In the genomic region with DNA sequence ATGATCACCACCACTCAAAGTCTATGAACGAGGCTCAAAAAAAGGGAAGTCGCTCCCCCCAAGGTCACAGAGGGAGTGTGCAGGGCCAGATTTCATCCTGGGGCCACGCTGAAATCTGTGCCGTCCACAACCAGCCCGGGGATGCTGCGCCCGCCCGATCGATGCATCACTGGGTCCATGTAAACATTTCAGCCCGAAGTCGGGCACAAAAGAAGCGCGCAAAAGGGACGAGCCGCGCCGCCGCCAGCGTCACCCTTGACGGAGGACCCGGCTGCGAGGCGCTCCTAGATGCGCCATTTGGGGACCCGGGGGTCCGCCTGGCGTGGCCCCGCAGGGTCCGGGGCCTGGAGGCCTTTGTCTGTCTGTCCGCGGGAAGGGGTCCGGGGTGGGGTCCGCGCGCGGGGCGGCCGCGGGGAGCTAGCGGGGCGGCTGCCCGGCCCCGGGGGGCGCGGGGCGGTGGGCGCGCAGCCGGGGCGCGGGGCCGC, we compare ENCODE assay signal across 8 cellular contexts. TPM values are rescaled to one million over a fixed set of nuclear protein-coding genes. Genes with fewer than 3 reads are reported as not detected.
DNase-seq lines count a peak whose midpoint lies in the region; ATAC-seq, FAIRE-seq and TF ChIP-seq lines count a peak whose summit lies in the region.

No MANE protein-coding gene starts in this region.

- peak overlapping the region; percentile 91 for H3K27ac Mint-ChIP-seq in CD4-positive, alpha-beta T cell

- H3K4me3 Mint-ChIP-seq in CD4-positive, alpha-beta T cell, result peak overlapping the region; percentile 93

- in situ Hi-C loops in GM12878 (cut with MboI), result loop anchor here (25.0 kb wide), 1 partner anchor 1198 kb away; a partner anchor contains a TSS

- no peaks in the 10 kb centered on the region for H3K9me3 Mint-ChIP-seq in CD4-positive, alpha-beta T cell

- H3K9me3 ChIP-seq in CD4-positive, alpha-beta T cell (ENCODE audit: control insufficient read depth, low read length), result no peaks in the 10 kb centered on the region
- no peaks in the 10 kb centered on the region; the same call in 2 of the 3 replicates for H3K9me3 ChIP-seq in GM12878 (replicated peaks; ENCODE audit: control insufficient read depth, insufficient read depth, low read length)
- no peaks in the 10 kb centered on the region for H3K9me3 ChIP-seq in iPS-18c (ENCODE audit: control insufficient read depth, insufficient read depth, low read length)
- no peaks in the 10 kb centered on the region for H3K9me3 ChIP-seq in skeletal muscle satellite cell (replicated peaks; ENCODE audit: low read length)

- peak in 9 of 10 experiments; percentile 2 to 52 (median 26) for DNase-seq in CD4-positive, alpha-beta T cell
- DNase-seq in T follicular helper cell (ENCODE audit: low read depth) (peak; percentile 14), GM12878 (ENCODE audit: low read depth, low spot score) (no peak), NCI-H1930 (lab: John Stamatoyannopoulos, UW) (no peak)

- no peaks in the 10 kb centered on the region for H4K20me1 ChIP-seq in GM12878 (ENCODE audit: control insufficient read depth, insufficient read depth)

- RAD21 ChIA-PET in GM12878 (lab: Charles Lee; ENCODE audit: unreplicated experiment), result no interaction called here

- peak overlapping the region; percentile 73 for H2AFZ ChIP-seq in GM12878 (ENCODE audit: control insufficient read depth, low read depth, low read length)

- no peaks in the 10 kb centered on the region; the same call in 1 of the 2 replicates for H3K4me1 ChIP-seq in GM12878 (ENCODE audit: control insufficient read depth, insufficient read depth, low read length)
- peaks cover 10% of the 10 kb centered on the region for H3K4me1 ChIP-seq in skeletal muscle satellite cell (ENCODE audit: control insufficient read depth, insufficient read depth, low read length)

- peak overlapping the region; percentile 89 for H3K4me2 ChIP-seq in GM12878 (ENCODE audit: control insufficient read depth, insufficient read depth)
- H3K4me2 ChIP-seq in skeletal muscle satellite cell (ENCODE audit: low read length), result peak overlapping the region; percentile 87

- BruUV-seq in GM12878 (replicated peaks; lab: Mats Ljungman, UMichigan), result no TSS peak

- ATAC-seq in CD4-positive, alpha-beta T cell (ENCODE audit: poor library complexity), result peak; percentile 30
- peak; percentile 55 for ATAC-seq in GM19395 (IDR thresholded peaks at IDR 0.05; ENCODE audit: unreplicated experiment)
- peak; percentile 40 for ATAC-seq in HG03439 (IDR thresholded peaks at IDR 0.05; ENCODE audit: unreplicated experiment)
- peak; percentile 55 for ATAC-seq in GM12878

- H3K27me3 Mint-ChIP-seq in CD4-positive, alpha-beta T cell, result no peaks in the 10 kb centered on the region

- intact Hi-C loops in CD4-positive, alpha-beta T cell (cut with DNase I, micrococcal nuclease), result loop anchor here in 1 of 2 experiments (2.0 to 5.0 kb wide), 4 partner anchors 367 to 1188 kb away; a partner anchor contains a TSS
- intact Hi-C loops in GM12878 (cut with micrococcal nuclease; ENCODE audit: unreplicated experiment), result no loop called here

- H3K4me3 ChIP-seq in GM12878 (peak overlapping the region; percentile 84), iPS-18c (ENCODE audit: insufficient read depth, low read depth, low read length) (peak overlapping the region; percentile 94), skeletal muscle satellite cell (ENCODE audit: low read length) (peak overlapping the region; percentile 77)

- peak overlapping the region; percentile 60 for H3K9ac ChIP-seq in GM12878 (ENCODE audit: control insufficient read depth, insufficient read depth, low read length)
- peak overlapping the region; percentile 69 for H3K9ac ChIP-seq in skeletal muscle satellite cell (ENCODE audit: low read depth, low read length)

- TF ChIP-seq POLR2A in GM12878 (IDR thresholded peaks at IDR 0.05; ENCODE audit: low read depth, low read length), result no peak

- peaks cover 42% of the 10 kb centered on the region for H3K36me3 Mint-ChIP-seq in CD4-positive, alpha-beta T cell (ENCODE audit: low read depth)

- POLR2A ChIA-PET in CD4-positive, alpha-beta T cell (lab: Charles Lee), result no interaction called here
- POLR2A ChIA-PET in GM12878 (lab: Charles Lee), result interaction anchor here (0.6 kb wide), 1 partner anchor 240 kb away, joined by 3 read pairs; no protein-coding TSS in a partner anchor

- H3K79me2 ChIP-seq in GM12878 (ENCODE audit: control insufficient read depth, insufficient read depth, low read length), result peaks cover 18% of the 10 kb centered on the region

- SMC1A ChIA-PET in GM12878 (lab: Charles Lee; ENCODE audit: uncharacterized antibody, unreplicated experiment), result no interaction called here

- TF ChIP-seq EP300 in GM12878 (IDR thresholded peaks at IDR 0.05; ENCODE audit: borderline replicate concordance in 1 of 2, control insufficient read depth in 1 of 2, low read depth in 2 of 2, low read length in 2 of 2), result no peak

- H3K27ac ChIP-seq in CD4-positive, alpha-beta T cell (ENCODE audit: low read depth, low read length), result no peak overlapping the region
- H3K27ac ChIP-seq in GM12878 (ENCODE audit: control insufficient read depth, insufficient read depth), result peak overlapping the region; percentile 14; the same call in 1 of the 2 replicates

- H3K36me3 ChIP-seq in GM12878 (ENCODE audit: control insufficient read depth in 2 of 2, insufficient read depth in 2 of 2, low read length in 1 of 2), result peaks cover 0 to 3% of the 10 kb centered on the region in 2 experiments; a peak in 1 of 4 replicates
- H3K36me3 ChIP-seq in skeletal muscle satellite cell (ENCODE audit: insufficient read depth, low read length), result peaks cover 4% of the 10 kb centered on the region

- H3K27me3 ChIP-seq in CD4-positive, alpha-beta T cell (ENCODE audit: control insufficient read depth, insufficient read depth, low read length), result no peaks in the 10 kb centered on the region
- H3K27me3 ChIP-seq in GM12878 (replicated peaks in 1 of 2; ENCODE audit: control insufficient read depth in 2 of 2, insufficient read depth in 2 of 2, low read length in 1 of 2) (no peaks in the 10 kb centered on the region), skeletal muscle satellite cell (ENCODE audit: control insufficient read depth, insufficient read depth, low read length) (no peaks in the 10 kb centered on the region)

- WGBS in GM12878 (ENCODE audit: insufficient coverage, insufficient replicate concordance, low lambda C conversion rate, missing lambda C conversion rate), result 2% methylated on average over 30 of the region's 52 CpGs

- peaks cover 49% of the 10 kb centered on the region for H3K4me1 Mint-ChIP-seq in CD4-positive, alpha-beta T cell (ENCODE audit: low read depth)

- CTCF ChIA-PET in CD4-positive, alpha-beta T cell (lab: Charles Lee), result no interaction called here
- CTCF ChIA-PET in GM12878 (lab: Yijun Ruan, JAX), result no interaction called here

- no peak for FAIRE-seq in GM12878 (lab: Jason Lieb, UNC)

- TF ChIP-seq RAD21 in GM12878 (IDR thresholded peaks at IDR 0.05; ENCODE audit: insufficient read depth, low read depth, low read length), result no peak

- TF ChIP-seq CTCF in CD4-positive, alpha-beta T cell (IDR thresholded peaks at IDR 0.05), result no peak
- no peak; a peak in 1 of 6 replicates for TF ChIP-seq CTCF in GM12878 (IDR thresholded peaks at IDR 0.05 in 2 of 3, conservative IDR thresholded peaks at IDR 0.05 in 1 of 3; ENCODE audit: control insufficient read depth in 2 of 3, extremely low read depth in 1 of 3, insufficient read depth in 1 of 3, low read depth in 3 of 3, low read length in 3 of 3)

TF ChIP-seq in GM12878, 131 proteins besides CTCF, POLR2A, EP300 and RAD21 (continues in another document):
- TF ChIP-seq, protein P1, sequence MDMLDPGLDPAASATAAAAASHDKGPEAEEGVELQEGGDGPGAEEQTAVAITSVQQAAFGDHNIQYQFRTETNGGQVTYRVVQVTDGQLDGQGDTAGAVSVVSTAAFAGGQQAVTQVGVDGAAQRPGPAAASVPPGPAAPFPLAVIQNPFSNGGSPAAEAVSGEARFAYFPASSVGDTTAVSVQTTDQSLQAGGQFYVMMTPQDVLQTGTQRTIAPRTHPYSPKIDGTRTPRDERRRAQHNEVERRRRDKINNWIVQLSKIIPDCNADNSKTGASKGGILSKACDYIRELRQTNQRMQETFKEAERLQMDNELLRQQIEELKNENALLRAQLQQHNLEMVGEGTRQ (IDR thresholded peaks at IDR 0.05; ENCODE audit: borderline replicate concordance, low read depth, low read length), result no peak
- TF ChIP-seq SIX5 (IDR thresholded peaks at IDR 0.05; ENCODE audit: low read depth, low read length, severe bottlenecking), result no peak
- no peak for TF ChIP-seq CHD4 (IDR thresholded peaks at IDR 0.05)
- 0 out of 2 replicates have a peak, but pooled peaks have one; percentile 25 for TF ChIP-seq RCOR1 (conservative IDR thresholded peaks at IDR 0.05; ENCODE audit: low read depth, low read length)
- TF ChIP-seq POLR2AphosphoS2 (IDR thresholded peaks at IDR 0.05; ENCODE audit: low read depth, low read length), result 0 out of 2 replicates have a peak, but pooled peaks have one; percentile 5
- TF ChIP-seq MTA3 (IDR thresholded peaks at IDR 0.05; ENCODE audit: borderline replicate concordance, low read length), result no peak
- no peak for TF ChIP-seq HDGF (IDR thresholded peaks at IDR 0.05)
- no peak for TF ChIP-seq BMI1 (IDR thresholded peaks at IDR 0.05; ENCODE audit: borderline replicate concordance)
- no peak for TF ChIP-seq CHD2 (IDR thresholded peaks at IDR 0.05; ENCODE audit: borderline replicate concordance, low read depth, low read length)
- TF ChIP-seq SPI1 (IDR thresholded peaks at IDR 0.05; ENCODE audit: borderline replicate concordance, insufficient read depth, low read depth, low read length), result peak; percentile 78; the same call in 1 of the 2 replicates
- TF ChIP-seq HDAC6 (IDR thresholded peaks at IDR 0.05; ENCODE audit: unreplicated experiment), result peak; percentile 8

RNA-seq across cellular contexts. Expression of a gene that starts 0.5 kb away (rescaled TPM):
- total RNA-seq in CD4-positive, alpha-beta T cell, result 10 to 100 TPM; 67.7 to 67.9 TPM
- total RNA-seq in GM12878 (2013; cell fraction: nucleolus; rRNA removed), result 52.2 and 59.4 TPM in 2 replicates
- total RNA-seq in GM12878 (2014; rRNA removed) (20.1 and 32.6 TPM in 2 replicates), GM12878 (2014; rRNA removed; fragmentation: Illumina TruSeq; extraction: Trizol) (11.9 and 12.7 TPM in 2 replicates), GM12878 (2021) (21.8 and 25.1 TPM in 2 replicates)
- 6.0 TPM for polyA plus RNA-seq in GM12878 (2011; ENCODE audit: low read depth)
- polyA plus RNA-seq in GM12878 (2011; rRNA removed) (15.7 and 16.0 TPM in 2 replicates), GM12878 (2014; fragmentation: Illumina TruSeq; extraction: Trizol) (11.5 and 15.4 TPM in 2 replicates), GM12878 (2014; fragmentation: Nextera tagmentation; extraction: Ambion mirVana) (1 to 10 TPM; 5.5 to 9.4 TPM), GM12878 (2014; rRNA removed) (26.4 TPM in 2 replicates), GM12878 (2016; fragmentation: Nextera tagmentation; extraction: Ambion mirVana) (10 to 100 TPM; 24.0 to 25.6 TPM)
- polyA plus RNA-seq in GM12878 (2011; cell fraction: cytosol; rRNA removed), result 42.9 and 46.3 TPM in 2 replicates
- polyA plus RNA-seq in GM12878 (2011; cell fraction: nucleus; rRNA removed), result 26.8 and 45.0 TPM in 2 replicates
- 10.2 and 11.6 TPM in 2 replicates for polyA plus RNA-seq in GM12878 (2012)
- polyA minus RNA-seq in GM12878 (2011; rRNA and poly(A)+ RNA removed), result 23.8 and 30.2 TPM in 2 replicates
- polyA minus RNA-seq in GM12878 (2011; cell fraction: cytosol; rRNA and poly(A)+ RNA removed), result 15.1 and 17.0 TPM in 2 replicates
- polyA minus RNA-seq in GM12878 (2011; cell fraction: nucleus; rRNA and poly(A)+ RNA removed), result 14.1 and 27.7 TPM in 2 replicates
- total RNA-seq in skeletal muscle satellite cell (2012; rRNA removed), result 43.6 and 46.5 TPM in 2 replicates

Comparison
In these comparisons a context has a peak if more than half of its experiments do, and no peak if none do; other contexts are left out.
1. DNase-seq: peak in CD4-positive, alpha-beta T cell (9 of 10) and T follicular helper cell (single experiment); none in GM12878 (single experiment) and NCI-H1930 (0 of 2).
2. Peak in every context shown above with its lines, with median percentiles within 50 percentile points of each other: ATAC-seq and H3K4me3 ChIP-seq.